In genomic region chr6:147390909-147391536, GRCh38 we compare ENCODE assay signal across 8 cellular contexts.
A peak's percentile ranks its signal among the peaks of the same experiment; 100 is the strongest.
DNase-seq lines count a peak whose midpoint lies in the region; ATAC-seq and TF ChIP-seq lines count a peak whose summit lies in the region.

No MANE protein-coding gene starts in this region.

- H3K9ac ChIP-seq in Loucy (ENCODE audit: low read depth, low read length, poor library complexity, severe bottlenecking), result no peak overlapping the region

- H3K4me2 ChIP-seq in Loucy (ENCODE audit: low read depth, low read length, poor library complexity, severe bottlenecking), result no peak overlapping the region

- no peaks in the 10 kb centered on the region for H3K36me3 Mint-ChIP-seq in brain

- no peaks in the 10 kb centered on the region for H3K27me3 Mint-ChIP-seq in brain

- H3F3A ChIP-seq in Loucy (ENCODE audit: low read depth), result no peaks in the 10 kb centered on the region

- no peak overlapping the region for H3K4me3 ChIP-seq in Loucy (ENCODE audit: low read length, poor library complexity, severe bottlenecking)

- no peaks in the 10 kb centered on the region for H3K9me3 ChIP-seq in Loucy (ENCODE audit: insufficient read depth, low read depth, low read length)

- H3K9me2 ChIP-seq in Loucy (replicated peaks; ENCODE audit: low read depth, low read length), result no peaks in the 10 kb centered on the region

- no peak for ATAC-seq in HG02798 (IDR thresholded peaks at IDR 0.05; ENCODE audit: poor library complexity, unreplicated experiment)

- intact Hi-C loops in cardiac septum (cut with DNase I), result no loop called here

- TF ChIP-seq CTCF in Loucy (conservative IDR thresholded peaks at IDR 0.05; ENCODE audit: low read length), result peak; percentile 76
- TF ChIP-seq CTCF in brain (conservative IDR thresholded peaks at IDR 0.05), result peak; percentile 85 to 86

- no peaks in the 10 kb centered on the region for H3K36me3 ChIP-seq in Loucy (ENCODE audit: insufficient read depth, low read length)

- H2AFZ ChIP-seq in Loucy (ENCODE audit: low read length), result no peak overlapping the region

- no peaks in the 10 kb centered on the region for H3K9me3 Mint-ChIP-seq in brain

- H3K4me3 Mint-ChIP-seq in brain, result no peak overlapping the region

- peak; percentile 4 for DNase-seq in DMS53 treated with DMSO at 0.1 percent for 48 hours (lab: John Stamatoyannopoulos, UW; ENCODE audit: unreplicated experiment)
- DNase-seq in lung microvascular endothelial cell (ENCODE audit: low read depth in 2 of 2), result peak; percentile 43 to 52
- DNase-seq in SKM-1 treated with dmso at 0.1 percent for 144 hours (lab: John Stamatoyannopoulos, UW; ENCODE audit: unreplicated experiment), result no peak
- DNase-seq in islet precursor cell, result no peak
- DNase-seq in cardiac septum (ENCODE audit: low spot score), result no peak

- H4K20me1 ChIP-seq in Loucy (ENCODE audit: insufficient read depth, low read length, poor library complexity, severe bottlenecking), result no peaks in the 10 kb centered on the region

- H3K27ac Mint-ChIP-seq in brain, result no peak overlapping the region

- H3K79me2 ChIP-seq in Loucy (ENCODE audit: insufficient read depth, low read length), result no peaks in the 10 kb centered on the region

- H3K4me1 ChIP-seq in Loucy (ENCODE audit: insufficient read depth, low read length, poor library complexity, severe bottlenecking), result peaks cover 8% of the 10 kb centered on the region

- H3K4me1 Mint-ChIP-seq in brain, result no peaks in the 10 kb centered on the region

- H3K27me3 ChIP-seq in Loucy (ENCODE audit: insufficient read depth, low read length, poor library complexity, severe bottlenecking), result no peaks in the 10 kb centered on the region

Comparison
In these comparisons a context has a peak if more than half of its experiments do, and no peak if none do; other contexts are left out.
1. DNase-seq: peak in DMS53 treated with DMSO at 0.1 percent for 48 hours (single experiment) and lung microvascular endothelial cell (2 of 2); none in SKM-1 treated with dmso at 0.1 percent for 144 hours (single experiment), islet precursor cell (single experiment) and cardiac septum (single experiment).